ENCODE assay signal across 7 cellular contexts in genomic region chr12:69469854-69470188, GRCh38. TPM values are rescaled to one million over a fixed set of nuclear protein-coding genes. Genes with fewer than 3 reads are reported as not detected.
A peak's percentile ranks its signal among the peaks of the same experiment; 100 is the strongest.
DNase-seq lines count a peak whose midpoint lies in the region; ATAC-seq and TF ChIP-seq lines count a peak whose summit lies in the region.

No MANE protein-coding gene starts in this region.

- peaks cover 5% of the 10 kb centered on the region for H3K36me3 Mint-ChIP-seq in activated T-helper 2 cell treated with anti-CD3 and anti-CD28 coated beads, Interferon-gamma antibody, Interleukin-2, Interleukin-4, amounts not matched to agents 10 μg/mL and 5 μg/mL and 100 μg/mL, durations not matched to agents 14 hours and 24 hours and 36 hours (ENCODE audit: low read depth)

- peaks cover 56% of the 10 kb centered on the region for H3K4me1 ChIP-seq in suprapubic skin

- WGBS in suprapubic skin = 8% methylated on average over 10 of the region's 10 CpGs

- no peaks in the 10 kb centered on the region for H3K36me3 ChIP-seq in suprapubic skin

- no peak for TF ChIP-seq CTCF in suprapubic skin (IDR thresholded peaks at IDR 0.05)

- H3K4me1 Mint-ChIP-seq in activated T-helper 2 cell treated with anti-CD3 and anti-CD28 coated beads, Interferon-gamma antibody, Interleukin-2, Interleukin-4, amounts not matched to agents 10 μg/mL and 5 μg/mL and 100 μg/mL, durations not matched to agents 14 hours and 24 hours and 36 hours (ENCODE audit: low read depth) = peaks cover 50% of the 10 kb centered on the region

- TF ChIP-seq POLR2A in suprapubic skin (IDR thresholded peaks at IDR 0.05) = no peak

- H3K4me3 ChIP-seq in iPS-18c (ENCODE audit: insufficient read depth, low read depth, low read length) = peak overlapping the region; percentile 97; the same call in 1 of the 2 replicates
- H3K4me3 ChIP-seq in suprapubic skin = peak overlapping the region; percentile 74

- no peak for TF ChIP-seq EP300 in suprapubic skin (IDR thresholded peaks at IDR 0.05)

- peak overlapping the region; percentile 96 for H3K27ac Mint-ChIP-seq in activated T-helper 2 cell treated with anti-CD3 and anti-CD28 coated beads, Interferon-gamma antibody, Interleukin-2, Interleukin-4, amounts not matched to agents 10 μg/mL and 5 μg/mL and 100 μg/mL, durations not matched to agents 14 hours and 24 hours and 36 hours

- no peaks in the 10 kb centered on the region for H3K9me3 Mint-ChIP-seq in activated T-helper 2 cell treated with anti-CD3 and anti-CD28 coated beads, Interferon-gamma antibody, Interleukin-2, Interleukin-4, amounts not matched to agents 10 μg/mL and 5 μg/mL and 100 μg/mL, durations not matched to agents 14 hours and 24 hours and 36 hours

- H3K27ac ChIP-seq in suprapubic skin = peak overlapping the region; percentile 90

- H3K4me3 Mint-ChIP-seq in activated T-helper 2 cell treated with anti-CD3 and anti-CD28 coated beads, Interferon-gamma antibody, Interleukin-2, Interleukin-4, amounts not matched to agents 10 μg/mL and 5 μg/mL and 100 μg/mL, durations not matched to agents 14 hours and 24 hours and 36 hours (ENCODE audit: low read depth) = peak overlapping the region; percentile 98

- intact Hi-C loops in activated T-helper 2 cell treated with anti-CD3 and anti-CD28 coated beads, Interferon-gamma antibody, Interleukin-2, Interleukin-4, amounts not matched to agents 10 μg/mL and 5 μg/mL and 100 μg/mL, durations not matched to agents 14 hours and 24 hours and 36 hours (cut with micrococcal nuclease) = loop anchor here (1.0 to 10.0 kb wide), 7 partner anchors 65 to 313 kb away; partner anchors contain the start of genes CCT2, CPSF6 and RAB3IP

- no peak for DNase-seq in activated T-helper 2 cell treated with anti-CD3 and anti-CD28 coated beads, Interferon-gamma antibody, Interleukin-2, Interleukin-4, amounts not matched to agents 10 μg/mL and 5 μg/mL and 100 μg/mL, durations not matched to agents 14 hours and 24 hours and 36 hours (ENCODE audit: low spot score)
- DNase-seq in suprapubic skin (ENCODE audit: low spot score in 2 of 2) (no peak), DMS153 (lab: John Stamatoyannopoulos, UW) (no peak)

- no peaks in the 10 kb centered on the region for H3K27me3 Mint-ChIP-seq in activated T-helper 2 cell treated with anti-CD3 and anti-CD28 coated beads, Interferon-gamma antibody, Interleukin-2, Interleukin-4, amounts not matched to agents 10 μg/mL and 5 μg/mL and 100 μg/mL, durations not matched to agents 14 hours and 24 hours and 36 hours (ENCODE audit: low read depth)

- ATAC-seq in HG03025 (IDR thresholded peaks at IDR 0.05; ENCODE audit: low FRiP score, unreplicated experiment) (peak; percentile 21), HG02885 (IDR thresholded peaks at IDR 0.05; ENCODE audit: poor library complexity, unreplicated experiment) (no peak), HG03460 (IDR thresholded peaks at IDR 0.05; ENCODE audit: unreplicated experiment) (no peak)

- no peaks in the 10 kb centered on the region for H3K27me3 ChIP-seq in suprapubic skin

- H3K9me3 ChIP-seq in iPS-18c (ENCODE audit: control insufficient read depth, insufficient read depth, low read length) (no peaks in the 10 kb centered on the region), suprapubic skin (no peaks in the 10 kb centered on the region)

RNA-seq across cellular contexts. Expression of gene FRS2, which starts 0.4 kb away (rescaled TPM):
- total RNA-seq in activated T-helper 2 cell treated with anti-CD3 and anti-CD28 coated beads, Interferon-gamma antibody, Interleukin-2, Interleukin-4, amounts not matched to agents 10 μg/mL and 5 μg/mL and 100 μg/mL, durations not matched to agents 14 hours and 24 hours and 36 hours = 10.8 and 11.4 TPM in 2 replicates
- total RNA-seq in suprapubic skin = 10 to 100 TPM; 35.2 to 60.7 (median 48.6) TPM
